ENCODE assay signal across 10 cellular contexts in the genomic region with DNA sequence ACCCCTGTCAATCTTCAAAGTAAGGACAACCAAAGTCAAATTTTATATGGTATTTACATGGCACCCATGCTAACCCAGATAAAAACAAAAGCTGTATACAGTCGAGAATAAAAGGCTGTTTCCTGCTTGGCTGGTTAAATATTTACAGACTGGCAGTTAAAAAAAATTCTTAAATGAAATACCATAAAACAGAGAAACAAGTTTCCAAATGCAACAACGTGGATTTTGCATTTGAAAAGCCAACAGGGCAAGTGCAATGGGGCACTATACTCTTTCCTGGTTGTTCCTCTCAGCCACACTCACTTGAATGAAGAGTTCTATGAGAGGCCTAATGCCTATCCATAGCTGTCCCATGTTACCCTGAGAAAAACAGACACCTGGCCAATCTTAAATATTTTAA. TPM values are rescaled to one million over a fixed set of nuclear protein-coding genes. Genes with fewer than 3 reads are reported as not detected.
A peak's percentile ranks its signal among the peaks of the same experiment; 100 is the strongest.
DNase-seq lines count a peak whose midpoint lies in the region; ATAC-seq and TF ChIP-seq lines count a peak whose summit lies in the region.
"Had no signal": no experiment of that assay in that cellular context is flagged by ENCODE, and none has a peak within 500 bp of the region (broad histone marks: within the 10 kb centered on the region; RNA-seq: fewer than 3 reads in every experiment).

No MANE protein-coding gene starts in this region.

- H3K4me1 ChIP-seq in gastrocnemius medialis (peaks cover 20 to 29% of the 10 kb centered on the region in 2 donors), ovary (ENCODE audit: insufficient read depth) (no peaks in the 10 kb centered on the region), testis (peaks cover 6% of the 10 kb centered on the region)

- TF ChIP-seq CTCF in gastrocnemius medialis (IDR thresholded peaks at IDR 0.05 in 4 of 5, conservative IDR thresholded peaks at IDR 0.05 in 1 of 5), result no peak
- no peak for TF ChIP-seq CTCF in ovary (IDR thresholded peaks at IDR 0.05)
- TF ChIP-seq CTCF in testis (IDR thresholded peaks at IDR 0.05), result no peak

- H3K4me3 ChIP-seq in gastrocnemius medialis (no peak overlapping the region), ovary (no peak overlapping the region), testis (no peak overlapping the region)
- H3K4me3 ChIP-seq: SJCRH30 had no signal

- H3K36me3 ChIP-seq in gastrocnemius medialis (no peaks in the 10 kb centered on the region), ovary (no peaks in the 10 kb centered on the region), testis (ENCODE audit: low read depth, missing control alignments) (no peaks in the 10 kb centered on the region)
- H3K36me3 ChIP-seq: SJCRH30 had no signal

- H3K27ac ChIP-seq in cingulate gyrus (ENCODE audit: low read depth, low read length) (peak overlapping the region; percentile 67), gastrocnemius medialis (peak overlapping the region; percentile 49 to 100 (median 76)), ovary (peak overlapping the region in 1 of 2 donors; percentile 4), testis (no peak overlapping the region)
- H3K27ac ChIP-seq: SJCRH30 had no signal

- no peaks in the 10 kb centered on the region for H3K9me3 ChIP-seq in gastrocnemius medialis
- H3K9me3 ChIP-seq in ovary, result no peaks in the 10 kb centered on the region
- H3K9me3 ChIP-seq in testis, result no peaks in the 10 kb centered on the region
- H3K9me3 ChIP-seq: SJCRH30 had no signal

- TF ChIP-seq POLR2A in gastrocnemius medialis (IDR thresholded peaks at IDR 0.05) (no peak), ovary (IDR thresholded peaks at IDR 0.05) (no peak), testis (IDR thresholded peaks at IDR 0.05) (no peak)

- DNase-seq in NCI-H146 (lab: John Stamatoyannopoulos, UW) (peak; percentile 5), NCI-H146 treated with DMSO at 0.1 percent for 48 hours (lab: John Stamatoyannopoulos, UW; ENCODE audit: unreplicated experiment) (no peak), NCI-H2029 (lab: John Stamatoyannopoulos, UW) (peak; percentile 58), gastrocnemius medialis (no peak), ovary (no peak), testis (no peak), GOT3 (lab: John Stamatoyannopoulos, UW) (no peak)
- DNase-seq: activated naive CD4-positive, alpha-beta T cell treated with Interleukin-2 at 50 U/mL for 16 hours; SJCRH30 had no signal

- H3K27me3 ChIP-seq in gastrocnemius medialis (no peaks in the 10 kb centered on the region), ovary (no peaks in the 10 kb centered on the region), testis (no peaks in the 10 kb centered on the region)
- H3K27me3 ChIP-seq: SJCRH30 had no signal

- no peak for TF ChIP-seq EP300 in ovary (IDR thresholded peaks at IDR 0.05)

- intact Hi-C loops in gastrocnemius medialis (cut with DNase I; ENCODE audit: low total_unique reads), result loop anchor here (10.0 kb wide), 1 partner anchor 446 kb away; no protein-coding TSS in a partner anchor
- intact Hi-C loops in ovary (cut with DNase I), result loop anchor here in 2 of 4 donors (10.0 kb wide), 1 partner anchor 96 kb away; a partner anchor contains a TSS
- intact Hi-C loops in testis (cut with DNase I; ENCODE audit: low total_unique reads), result no loop called here

- 54 to 63% (median 58%) methylated on average over 2 of the region's 2 CpGs for WGBS in ovary, 3 donors
- 76 to 80% methylated on average over 2 of the region's 2 CpGs for WGBS in testis, 2 donors

- in situ Hi-C loops in gastrocnemius medialis (cut with MboI; ENCODE audit: low sequenced_read_pairs in 4 of 4), result loop anchor here in 2 of 4 donors (10.0 to 25.0 kb wide), 2 partner anchors 66 to 249 kb away; no protein-coding TSS in a partner anchor

- ATAC-seq in gastrocnemius medialis, result no peak

RNA-seq across cellular contexts. Expression of a gene that starts 6.1 kb away (rescaled TPM):
- total RNA-seq in gastrocnemius medialis (1 to 10 TPM in 3 of 4 donors, under 1 TPM in 1; 0.76 to 4.4 (median 1.6) TPM), ovary (100 to 1,000 TPM in 2 of 7 donors, 10 to 100 TPM in 5; 12.2 to 259 (median 45.9) TPM), testis (1 to 10 TPM; 3.2 to 3.9 TPM)
- polyA plus RNA-seq in ovary (1 to 10 TPM; 4.4 to 8.0 TPM), testis (ENCODE audit: insufficient read depth, low read depth, low replicate concordance) (9.5 TPM)

Comparison
In these comparisons a context has a peak if more than half of its experiments do, and no peak if none do; other contexts are left out.
1. DNase-seq: peak in NCI-H146 (single experiment) and NCI-H2029 (single experiment); none in NCI-H146 treated with DMSO at 0.1 percent for 48 hours (single experiment), gastrocnemius medialis (0 of 2), ovary (0 of 5), testis (single experiment) and GOT3 (single experiment).
2. H3K27ac ChIP-seq: peak in cingulate gyrus (single experiment) and gastrocnemius medialis (4 of 4); none in testis (0 of 2).